In genomic region chr10:101182936-101183335, GRCh38 we compare ENCODE assay signal across 26 cellular contexts. TPM values are rescaled to one million over a fixed set of nuclear protein-coding genes. Genes with fewer than 3 reads are reported as not detected.
"Had no signal": no experiment of that assay in that cellular context is flagged by ENCODE, and none has a peak within 500 bp of the region (broad histone marks: within the 10 kb centered on the region; RNA-seq: fewer than 3 reads in every experiment).

No MANE protein-coding gene starts in this region.

- H3K4me3 ChIP-seq: esophagus squamous epithelium, gastroesophageal sphincter, psoas muscle, right lobe of liver, tibial artery, upper lobe of left lung, uterus had no signal

- H3K27ac Mint-ChIP-seq: dendritic cell treated with granulocyte-macrophage colony-stimulating factor and Interleukin-4, amounts not matched to agents 40 ng/mL and 50 ng/mL, for 4 days; effector memory CD8-positive, alpha-beta T cell; naive B cell; nephron; stimulated activated memory B cell treated with anti-CD40 and anti-IgM and Interleukin-4, amounts not matched to agents 10 μg/mL and 1 μg/mL and 100 μg/mL, for 72 hours; stimulated activated naive CD8-positive, alpha-beta T cell treated with anti-CD3 and anti-CD28 coated beads, Interleukin-15, Interleukin-2, amounts not matched to agents 100 ng/mL and 50 ng/mL, for 24 hours had no signal

- H3K9me3 ChIP-seq: esophagus squamous epithelium, gastroesophageal sphincter, psoas muscle, right lobe of liver, tibial artery, upper lobe of left lung, uterus had no signal

- H3K36me3 ChIP-seq: esophagus squamous epithelium, gastroesophageal sphincter, right lobe of liver, tibial artery, upper lobe of left lung, uterus had no signal

- H3K27me3 ChIP-seq: right lobe of liver, upper lobe of left lung, uterus had no signal

- ATAC-seq: effector memory CD8-positive, alpha-beta T cell; gastroesophageal sphincter; psoas muscle; right lobe of liver; stimulated activated memory B cell treated with anti-CD40 and anti-IgM and Interleukin-4, amounts not matched to agents 10 μg/mL and 1 μg/mL and 100 μg/mL, for 72 hours had no signal

- H3K79me2 ChIP-seq: parathyroid adenoma had no signal

- H3K4me3 Mint-ChIP-seq: dendritic cell treated with granulocyte-macrophage colony-stimulating factor and Interleukin-4, amounts not matched to agents 40 ng/mL and 50 ng/mL, for 4 days; effector memory CD8-positive, alpha-beta T cell; naive B cell; nephron; stimulated activated memory B cell treated with anti-CD40 and anti-IgM and Interleukin-4, amounts not matched to agents 10 μg/mL and 1 μg/mL and 100 μg/mL, for 72 hours; stimulated activated naive CD8-positive, alpha-beta T cell treated with anti-CD3 and anti-CD28 coated beads, Interleukin-15, Interleukin-2, amounts not matched to agents 100 ng/mL and 50 ng/mL, for 24 hours had no signal

- H3K9me3 Mint-ChIP-seq: dendritic cell treated with granulocyte-macrophage colony-stimulating factor and Interleukin-4, amounts not matched to agents 40 ng/mL and 50 ng/mL, for 4 days; effector memory CD8-positive, alpha-beta T cell; naive B cell; nephron; stimulated activated memory B cell treated with anti-CD40 and anti-IgM and Interleukin-4, amounts not matched to agents 10 μg/mL and 1 μg/mL and 100 μg/mL, for 72 hours; stimulated activated naive CD8-positive, alpha-beta T cell treated with anti-CD3 and anti-CD28 coated beads, Interleukin-15, Interleukin-2, amounts not matched to agents 100 ng/mL and 50 ng/mL, for 24 hours had no signal

- H3K9ac ChIP-seq: parathyroid adenoma had no signal

- H3K36me3 Mint-ChIP-seq: naive B cell; stimulated activated memory B cell treated with anti-CD40 and anti-IgM and Interleukin-4, amounts not matched to agents 10 μg/mL and 1 μg/mL and 100 μg/mL, for 72 hours had no signal

- H3K27ac ChIP-seq: esophagus squamous epithelium, gastroesophageal sphincter, parathyroid adenoma, psoas muscle, right lobe of liver, tibial artery, upper lobe of left lung, uterus had no signal

- H3K4me1 ChIP-seq: esophagus squamous epithelium, gastroesophageal sphincter, parathyroid adenoma, psoas muscle, right lobe of liver, tibial artery, upper lobe of left lung, uterus had no signal

- H3K4me1 Mint-ChIP-seq: naive B cell; nephron; stimulated activated memory B cell treated with anti-CD40 and anti-IgM and Interleukin-4, amounts not matched to agents 10 μg/mL and 1 μg/mL and 100 μg/mL, for 72 hours had no signal

- FAIRE-seq: islet of Langerhans had no signal

- DNase-seq: effector memory CD8-positive, alpha-beta T cell; esophagus squamous epithelium; foreskin fibroblast; kidney glomerular epithelial cell; mesendoderm; naive B cell; occipital lobe; psoas muscle; retina; right lobe of liver; stimulated activated CD4-positive, alpha-beta T cell treated with anti-CD3 and anti-CD28 coated beads, Interleukin-4, amount 100 ng/mL, for 1 hour; stimulated activated CD8-positive, alpha-beta memory T cell treated with anti-CD3 and anti-CD28 coated beads, Interleukin-4, amount 100 ng/mL, for 48 hours; tibial artery; upper lobe of left lung; uterus had no signal

- H2AFZ ChIP-seq: parathyroid adenoma had no signal

RNA-seq across cellular contexts. Expression of gene LBX1, which starts 46.3 kb away (rescaled TPM):
- total RNA-seq: epithelial cell of proximal tubule, esophagus squamous epithelium, gastroesophageal sphincter, liver, lung microvascular endothelial cell, occipital lobe, right lobe of liver, temporal lobe, uterus had no signal
- polyA plus RNA-seq: liver had no signal

RNA-seq across cellular contexts. Expression of gene TLX1, which starts 51.8 kb away (rescaled TPM):
- total RNA-seq: epithelial cell of proximal tubule, esophagus squamous epithelium, gastroesophageal sphincter, lung microvascular endothelial cell, occipital lobe, psoas muscle, temporal lobe, upper lobe of left lung, uterus had no signal
- polyA plus RNA-seq: psoas muscle had no signal
